In the genomic region with DNA sequence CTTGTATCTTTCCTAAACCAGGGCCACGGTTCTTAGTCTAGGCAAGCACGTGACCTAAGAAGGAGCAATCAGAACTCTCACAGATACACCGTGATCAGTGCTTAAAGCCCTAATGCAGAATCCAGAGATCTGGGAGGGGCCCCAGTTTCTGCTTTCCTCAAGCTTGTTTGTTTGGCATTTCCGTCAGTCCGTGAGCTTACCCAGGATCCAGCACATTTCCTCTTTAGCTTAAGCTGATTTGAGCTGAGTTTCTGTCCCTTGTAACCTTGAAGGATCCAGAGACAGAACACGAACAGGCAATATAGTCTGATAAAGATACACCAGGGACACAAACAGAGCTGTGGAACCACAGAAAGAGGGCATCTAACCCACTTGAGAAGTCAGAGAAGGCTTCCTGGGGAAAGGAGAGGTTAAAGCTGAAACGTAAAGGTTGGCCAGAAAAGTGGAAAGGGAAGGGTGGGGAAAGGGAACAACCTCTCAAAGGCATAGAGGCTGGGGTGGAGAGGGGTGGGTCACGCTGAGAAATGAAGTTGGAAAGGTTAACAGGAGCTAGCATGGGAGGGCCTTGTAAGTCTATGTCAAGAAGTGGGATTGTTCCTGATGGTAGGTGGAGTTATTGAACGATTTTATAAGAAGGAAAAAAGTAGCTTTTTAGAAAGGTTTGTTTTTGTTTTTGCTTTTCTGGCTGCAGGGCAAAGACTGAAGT, we compare ENCODE assay signal across 25 cellular contexts. TPM values are rescaled to one million over a fixed set of nuclear protein-coding genes. Genes with fewer than 3 reads are reported as not detected.
DNase-seq lines count a peak whose midpoint lies in the region; FAIRE-seq and TF ChIP-seq lines count a peak whose summit lies in the region.
"Had no signal": no experiment of that assay in that cellular context is flagged by ENCODE, and none has a peak within 500 bp of the region (broad histone marks: within the 10 kb centered on the region; RNA-seq: fewer than 3 reads in every experiment).

No MANE protein-coding gene starts in this region.

- H3K27me3 Mint-ChIP-seq in nephron (ENCODE audit: low read depth): peaks cover 4% of the 10 kb centered on the region
- H3K27me3 Mint-ChIP-seq: activated naive CD8-positive, alpha-beta T cell had no signal

- peak; percentile 3 for DNase-seq in NCI-H82 (lab: John Stamatoyannopoulos, UW)
- no peak for DNase-seq in NCI-H82 treated with DMSO at 0.1 percent for 48 hours (lab: John Stamatoyannopoulos, UW; ENCODE audit: unreplicated experiment)
- DNase-seq in endothelial cell of umbilical vein (ENCODE audit: low read depth, low spot score): peak; percentile 3
- DNase-seq in thyroid gland: peak; percentile 33 to 39
- DNase-seq in NAMALWA (ENCODE audit: low spot score): no peak
- no peak for DNase-seq in frontal cortex (ENCODE audit: low spot score in 2 of 2)
- no peak for DNase-seq in posterior cingulate gyrus
- DNase-seq: CD4-positive, alpha-beta T cell; immature natural killer cell; MG63; NCI-H1417 treated with DMSO at 0.1 percent for 48 hours; NCI-H2081 treated with DMSO at 0.1 percent for 48 hours; retina; stimulated activated CD4-positive, alpha-beta T cell treated with anti-CD3 and anti-CD28 coated beads, Interleukin-12 subunit alpha, Interleukin-12 subunit beta, amount 100 ng/mL, for 4 hours; stimulated activated naive CD4-positive, alpha-beta T cell treated with Interleukin-2 at 50 U/mL for 16 hours; T1000; testis had no signal

- H3K27me3 ChIP-seq in endothelial cell of umbilical vein (ENCODE audit: control insufficient read depth in 2 of 2, insufficient read depth in 2 of 2, low read length in 2 of 2): no peaks in the 10 kb centered on the region
- no peaks in the 10 kb centered on the region for H3K27me3 ChIP-seq in thyroid gland
- H3K27me3 ChIP-seq: ascending aorta, MG63, testis had no signal

- no peak overlapping the region for H3K4me3 Mint-ChIP-seq in nephron
- H3K4me3 Mint-ChIP-seq: activated naive CD8-positive, alpha-beta T cell; CD4-positive, alpha-beta T cell; immature natural killer cell; WTC11 had no signal

- peaks cover 3% of the 10 kb centered on the region for H3K4me1 ChIP-seq in endothelial cell of umbilical vein (ENCODE audit: control insufficient read depth, extremely low read depth, insufficient read depth, low read length)
- peaks cover 18 to 21% of the 10 kb centered on the region in 2 donors for H3K4me1 ChIP-seq in thyroid gland
- H3K4me1 ChIP-seq: ascending aorta, testis had no signal

- H3K4me3 ChIP-seq in endothelial cell of umbilical vein (replicated peaks in 1 of 3; ENCODE audit: insufficient read depth in 1 of 3, low read depth in 1 of 3, low read length in 3 of 3) (no peak overlapping the region), thyroid gland (replicated peaks in 1 of 3) (no peak overlapping the region)
- H3K4me3 ChIP-seq: ascending aorta, MG63, testis had no signal

- H3K9me3 Mint-ChIP-seq in nephron: no peaks in the 10 kb centered on the region
- H3K9me3 Mint-ChIP-seq: activated T-helper 2 cell treated with anti-CD3 and anti-CD28 coated beads, Interferon-gamma antibody, Interleukin-2, Interleukin-4, amounts not matched to agents 10 μg/mL and 5 μg/mL and 100 μg/mL, durations not matched to agents 14 hours and 24 hours and 36 hours; CD4-positive, alpha-beta T cell; immature natural killer cell had no signal

- 26 to 27% methylated on average over 9 of the region's 9 CpGs for WGBS in thyroid gland, 2 donors

- POLR2A ChIA-PET in endothelial cell of umbilical vein (lab: Charles Lee): no interaction called here

- CTCF ChIA-PET in endothelial cell of umbilical vein (lab: Charles Lee): no interaction called here

- no peak overlapping the region for H3K4me2 ChIP-seq in endothelial cell of umbilical vein (ENCODE audit: insufficient read depth, low read length)

- no peak for TF ChIP-seq POLR2A in endothelial cell of umbilical vein (IDR thresholded peaks at IDR 0.05; ENCODE audit: low read depth, low read length)
- no peak for TF ChIP-seq POLR2A in thyroid gland (IDR thresholded peaks at IDR 0.05)

- no TSS peak for BruUV-seq in endothelial cell of umbilical vein (replicated peaks; lab: Mats Ljungman, UMichigan)

- H3K36me3 Mint-ChIP-seq in nephron (ENCODE audit: low read depth): no peaks in the 10 kb centered on the region
- H3K36me3 Mint-ChIP-seq: activated naive CD8-positive, alpha-beta T cell; immature natural killer cell; WTC11 had no signal

- no peaks in the 10 kb centered on the region for H4K20me1 ChIP-seq in endothelial cell of umbilical vein (replicated peaks; ENCODE audit: control insufficient read depth, extremely low read depth, insufficient read depth, low read length)

- no peak overlapping the region for H3K9ac ChIP-seq in endothelial cell of umbilical vein (replicated peaks; ENCODE audit: extremely low read depth, insufficient read depth, low read length)

- intact Hi-C loops in endothelial cell of umbilical vein (cut with micrococcal nuclease) (no loop called here), thyroid gland (cut with DNase I) (no loop called here), posterior cingulate gyrus (cut with DNase I) (no loop called here)

- dilution Hi-C loops in endothelial cell of umbilical vein (cut with MboI; ENCODE audit: extremely low pct_ligation_motif_present, low sequenced_read_pairs): no loop called here

- no peaks in the 10 kb centered on the region for H3K36me3 ChIP-seq in endothelial cell of umbilical vein (ENCODE audit: control insufficient read depth in 2 of 2, extremely low read depth in 1 of 2, insufficient read depth in 2 of 2, low read length in 2 of 2)
- no peaks in the 10 kb centered on the region for H3K36me3 ChIP-seq in thyroid gland
- H3K36me3 ChIP-seq: ascending aorta, MG63 had no signal

- H2AFZ ChIP-seq in endothelial cell of umbilical vein (ENCODE audit: low read depth, low read length): peak overlapping the region; percentile 94

- H3K27ac Mint-ChIP-seq in nephron: peak overlapping the region in 2 of 3 experiments; percentile 11 to 86
- H3K27ac Mint-ChIP-seq: activated naive CD8-positive, alpha-beta T cell; activated T-helper 2 cell treated with anti-CD3 and anti-CD28 coated beads, Interferon-gamma antibody, Interleukin-2, Interleukin-4, amounts not matched to agents 10 μg/mL and 5 μg/mL and 100 μg/mL, durations not matched to agents 14 hours and 24 hours and 36 hours; CD4-positive, alpha-beta T cell; immature natural killer cell; WTC11 had no signal

- no peak for FAIRE-seq in endothelial cell of umbilical vein (lab: Jason Lieb, UNC)
- no peak for FAIRE-seq in frontal cortex (lab: Jason Lieb, UNC)

- H3K4me1 Mint-ChIP-seq in nephron: peaks cover 18% of the 10 kb centered on the region
- H3K4me1 Mint-ChIP-seq: immature natural killer cell had no signal

- H3K9me1 ChIP-seq in endothelial cell of umbilical vein (replicated peaks; ENCODE audit: control insufficient read depth, extremely low read depth, insufficient read depth, low read length): no peaks in the 10 kb centered on the region

- no peaks in the 10 kb centered on the region for H3K79me2 ChIP-seq in endothelial cell of umbilical vein (ENCODE audit: control insufficient read depth, insufficient read depth, low read length)

- H3K9me3 ChIP-seq in endothelial cell of umbilical vein (replicated peaks; ENCODE audit: control insufficient read depth, insufficient read depth, low read length) (no peaks in the 10 kb centered on the region), thyroid gland (no peaks in the 10 kb centered on the region)
- H3K9me3 ChIP-seq: ascending aorta, MG63, testis had no signal

- no peak overlapping the region for H3K27ac ChIP-seq in endothelial cell of umbilical vein (ENCODE audit: insufficient read depth, low read depth, low read length)
- peak overlapping the region; percentile 51 to 83 (median 62) for H3K27ac ChIP-seq in thyroid gland
- H3K27ac ChIP-seq: 22Rv1, ascending aorta, epithelial cell of prostate, testis had no signal

- TF ChIP-seq CTCF in endothelial cell of umbilical vein (IDR thresholded peaks at IDR 0.05; ENCODE audit: extremely low read depth in 1 of 2, insufficient read depth in 1 of 2, low read depth in 1 of 2, low read length in 2 of 2) (no peak), nephron (IDR thresholded peaks at IDR 0.05; ENCODE audit: unreplicated experiment in 3 of 3) (no peak), thyroid gland (IDR thresholded peaks at IDR 0.05) (no peak)

TF ChIP-seq in endothelial cell of umbilical vein, 7 proteins besides CTCF, POLR2A, EP300 and RAD21:
- TF ChIP-seq MAX (IDR thresholded peaks at IDR 0.05; ENCODE audit: insufficient read depth, insufficient read length) (no peak), GATA2 (IDR thresholded peaks at IDR 0.05; ENCODE audit: insufficient read depth, insufficient read length, low read depth, low read length) (no peak), EZH2 (IDR thresholded peaks at IDR 0.05; ENCODE audit: borderline replicate concordance, low read depth, low read length, severe bottlenecking) (no peak), POLR2AphosphoS5 (IDR thresholded peaks at IDR 0.05; ENCODE audit: insufficient read depth, low read depth, low read length) (no peak), MYC (IDR thresholded peaks at IDR 0.05; ENCODE audit: low read depth, low read length) (no peak), FOS (IDR thresholded peaks at IDR 0.05; ENCODE audit: borderline replicate concordance, insufficient read depth, low read length) (no peak), JUN (IDR thresholded peaks at IDR 0.05; ENCODE audit: borderline replicate concordance, insufficient read depth, insufficient read length, low read depth) (no peak)

RNA-seq across cellular contexts. Expression of gene RARB, which starts 42.1 kb away (rescaled TPM):
- total RNA-seq in endothelial cell of umbilical vein (19.3 and 23.4 TPM in 2 replicates), thyroid gland (10 to 100 TPM; 13.6 to 31.5 (median 20.5) TPM), frontal cortex (28.5 TPM)
- polyA plus RNA-seq in endothelial cell of umbilical vein: 13.6 and 15.3 TPM in 2 replicates
- 17.9 and 18.9 TPM in 2 replicates for polyA plus RNA-seq in endothelial cell of umbilical vein (2011; cell fraction: cytosol; rRNA removed)
- polyA plus RNA-seq in endothelial cell of umbilical vein (2011; cell fraction: nucleus; rRNA removed): 27.6 and 30.3 TPM in 2 replicates
- 34.3 and 35.5 TPM in 2 replicates for polyA plus RNA-seq in endothelial cell of umbilical vein (2012)
- polyA minus RNA-seq in endothelial cell of umbilical vein: 44.0 and 59.0 TPM in 2 replicates
- polyA minus RNA-seq in endothelial cell of umbilical vein (2011; cell fraction: cytosol; rRNA and poly(A)+ RNA removed): not detected
- 127 and 202 TPM in 2 replicates for polyA minus RNA-seq in endothelial cell of umbilical vein (2011; cell fraction: nucleus; rRNA and poly(A)+ RNA removed)
- total RNA-seq: activated T-helper 2 cell treated with anti-CD3 and anti-CD28 coated beads, Interferon-gamma antibody, Interleukin-2, Interleukin-4, amounts not matched to agents 10 μg/mL and 5 μg/mL and 100 μg/mL, durations not matched to agents 14 hours and 24 hours and 36 hours; CD4-positive, alpha-beta T cell; OCI-LY7; WTC11 had no signal

Comparison
In these comparisons a context has a peak if more than half of its experiments do, and no peak if none do; other contexts are left out.
1. DNase-seq: peak in NCI-H82 (single experiment), endothelial cell of umbilical vein (single experiment) and thyroid gland (2 of 2); none in NCI-H82 treated with DMSO at 0.1 percent for 48 hours (single experiment), NAMALWA (single experiment), frontal cortex (0 of 2) and posterior cingulate gyrus (0 of 10).